Comparison of ENCODE assay signal across 9 cellular contexts in the genomic region with DNA sequence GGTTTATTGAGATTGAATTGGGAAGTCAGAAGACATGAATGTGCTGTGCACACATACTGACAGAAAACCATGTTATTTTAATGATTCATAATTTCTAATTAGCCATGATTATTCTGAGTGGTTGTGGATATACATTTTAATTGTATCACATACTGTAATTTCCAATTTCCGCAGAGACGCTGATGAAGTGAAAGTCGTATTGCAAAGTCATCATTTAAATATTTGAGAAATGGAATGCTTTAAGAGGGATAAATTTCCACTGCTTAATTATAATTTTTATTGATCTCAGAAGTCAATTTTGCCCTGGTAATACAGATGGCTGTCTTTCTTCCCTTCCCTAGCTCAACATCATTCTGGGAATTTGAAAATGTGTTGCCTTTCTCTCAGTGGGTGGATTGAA.
"Had no signal": no experiment of that assay in that cellular context is flagged by ENCODE, and none has a peak within 500 bp of the region (broad histone marks: within the 10 kb centered on the region; RNA-seq: fewer than 3 reads in every experiment).

No MANE protein-coding gene starts in this region.

- H3K4me3 ChIP-seq: GM23248 had no signal

- H3K27ac Mint-ChIP-seq: H9, IgD-negative memory B cell had no signal

- H3K4me1 Mint-ChIP-seq: H9, IgD-negative memory B cell had no signal

- H3K27ac ChIP-seq: GM23248, HL-60 had no signal

- H3K4me3 Mint-ChIP-seq: H9, IgD-negative memory B cell had no signal

- H3K27me3 Mint-ChIP-seq: IgD-negative memory B cell had no signal

- FAIRE-seq: H1, H54 had no signal

- H3K9ac ChIP-seq: GM23248 had no signal

- H2AFZ ChIP-seq: GM23248 had no signal

- H3K36me3 Mint-ChIP-seq: IgD-negative memory B cell had no signal

- DNase-seq: GM23248, H9, HCEC 1CT, Kasumi-1, KG1 had no signal

- H3K9me3 Mint-ChIP-seq: H9 had no signal
